Comparison of ENCODE assay signal across 15 cellular contexts in genomic region chr13:109782823-109783411, GRCh38. TPM values are rescaled to one million over a fixed set of nuclear protein-coding genes. Genes with fewer than 3 reads are reported as not detected.
A peak's percentile ranks its signal among the peaks of the same experiment; 100 is the strongest.
DNase-seq lines count a peak whose midpoint lies in the region; ATAC-seq, FAIRE-seq and TF ChIP-seq lines count a peak whose summit lies in the region.
"Had no signal": no experiment of that assay in that cellular context is flagged by ENCODE, and none has a peak within 500 bp of the region (broad histone marks: within the 10 kb centered on the region; RNA-seq: fewer than 3 reads in every experiment).

No MANE protein-coding gene starts in this region.

- H3K27me3 Mint-ChIP-seq in T-cell = no peaks in the 10 kb centered on the region
- no peaks in the 10 kb centered on the region for H3K27me3 Mint-ChIP-seq in activated CD4-positive, alpha-beta memory T cell treated with anti-CD3 and anti-CD28 coated beads, Interleukin-2, amount 10 ng/mL, durations not matched to agents 7 days and 5 days

- intact Hi-C loops in heart right ventricle (cut with DNase I) (loop anchor here (5.0 to 10.0 kb wide), 10 partner anchors 82 to 821 kb away; no protein-coding TSS in a partner anchor), left ventricle myocardium superior (cut with micrococcal nuclease) (loop anchor here (10.0 kb wide), 1 partner anchor 818 kb away; no protein-coding TSS in a partner anchor)

- H3K9me3 ChIP-seq in heart right ventricle = no peaks in the 10 kb centered on the region
- no peaks in the 10 kb centered on the region for H3K9me3 ChIP-seq in thoracic aorta
- H3K9me3 ChIP-seq: pancreas had no signal

- CTCF ChIA-PET in T-cell (lab: Charles Lee) = no interaction called here
- CTCF ChIA-PET in activated CD4-positive, alpha-beta memory T cell treated with anti-CD3 and anti-CD28 coated beads, Interleukin-2, amount 10 ng/mL, durations not matched to agents 7 days and 5 days (lab: Charles Lee) = interaction anchor here (0.8 kb wide), 1 partner anchor 51 kb away, joined by 3 read pairs; no protein-coding TSS in a partner anchor

- ATAC-seq in heart right ventricle (no peak), left ventricle myocardium superior (no peak), T-cell (replicated peaks in 1 of 4) (no peak), thoracic aorta (ENCODE audit: insufficient number of reproducible peaks, low FRiP score, low read depth) (no peak)
- ATAC-seq: pancreas had no signal

- H3K4me3 ChIP-seq in heart right ventricle = peak overlapping the region in 6 of 10 donors; percentile 54 to 70 (median 58)
- H3K4me3 ChIP-seq in kidney epithelial cell (ENCODE audit: low read depth, low read length) = peak overlapping the region; percentile 27
- H3K4me3 ChIP-seq in thoracic aorta = peak overlapping the region; percentile 80

- TF ChIP-seq CTCF in heart right ventricle (IDR thresholded peaks at IDR 0.05) = no peak
- no peak for TF ChIP-seq CTCF in kidney epithelial cell (IDR thresholded peaks at IDR 0.05; ENCODE audit: insufficient read depth, low read length, poor library complexity, severe bottlenecking)
- TF ChIP-seq CTCF in thoracic aorta (IDR thresholded peaks at IDR 0.05) = no peak
- TF ChIP-seq CTCF in D721Med (IDR thresholded peaks at IDR 0.05; ENCODE audit: insufficient read depth, missing control alignments) = no peak

- POLR2A ChIA-PET in T-cell (lab: Charles Lee) = no interaction called here
- POLR2A ChIA-PET in activated CD4-positive, alpha-beta memory T cell treated with anti-CD3 and anti-CD28 coated beads, Interleukin-2, amount 10 ng/mL, durations not matched to agents 7 days and 5 days (lab: Charles Lee) = no interaction called here

- peaks cover 0 to 35% (median 16%) of the 10 kb centered on the region in 9 donors for H3K36me3 ChIP-seq in heart right ventricle
- H3K36me3 ChIP-seq in kidney epithelial cell (ENCODE audit: control insufficient read depth, insufficient read depth, low read length) = no peaks in the 10 kb centered on the region
- peaks cover 35% of the 10 kb centered on the region for H3K36me3 ChIP-seq in thoracic aorta

- DNase-seq in heart right ventricle (no peak), left ventricle myocardium superior (no peak), T-cell (no peak), kidney epithelial cell (ENCODE audit: low read depth) (no peak), thoracic aorta (ENCODE audit: low spot score) (no peak), D721Med (ENCODE audit: insufficient read length, low spot score) (no peak), NCI-H1417 treated with DMSO at 0.1 percent for 48 hours (lab: John Stamatoyannopoulos, UW) (no peak)
- no peak for DNase-seq in activated CD4-positive, alpha-beta memory T cell treated with anti-CD3 and anti-CD28 coated beads, Interleukin-2, amount 10 ng/mL, durations not matched to agents 7 days and 5 days
- DNase-seq: activated CD4-positive, alpha-beta T cell treated with anti-CD3 and anti-CD28 coated beads for 48 hours; caudate nucleus; hypothalamus; stimulated activated CD4-positive, alpha-beta T cell treated with anti-CD3 and anti-CD28 coated beads, Interleukin-15, amount 100 ng/mL, for 24 hours had no signal

- no peak overlapping the region for H3K27ac Mint-ChIP-seq in T-cell
- no peak overlapping the region for H3K27ac Mint-ChIP-seq in activated CD4-positive, alpha-beta memory T cell treated with anti-CD3 and anti-CD28 coated beads, Interleukin-2, amount 10 ng/mL, durations not matched to agents 7 days and 5 days
- H3K27ac Mint-ChIP-seq: H9 had no signal

- 97 to 98% methylated on average over 68 to 70 of the region's 70 CpGs for WGBS in heart right ventricle, 2 donors

- FAIRE-seq in D721Med (lab: Jason Lieb, UNC) = no peak
- FAIRE-seq: G401.6, pancreas had no signal

- peaks cover 7% of the 10 kb centered on the region for H3K36me3 Mint-ChIP-seq in T-cell
- peaks cover 17% of the 10 kb centered on the region for H3K36me3 Mint-ChIP-seq in activated CD4-positive, alpha-beta memory T cell treated with anti-CD3 and anti-CD28 coated beads, Interleukin-2, amount 10 ng/mL, durations not matched to agents 7 days and 5 days (ENCODE audit: low read depth)

- peak overlapping the region; percentile 43 to 62 (median 53) for H3K4me3 Mint-ChIP-seq in T-cell
- no peak overlapping the region for H3K4me3 Mint-ChIP-seq in activated CD4-positive, alpha-beta memory T cell treated with anti-CD3 and anti-CD28 coated beads, Interleukin-2, amount 10 ng/mL, durations not matched to agents 7 days and 5 days

- H3K27ac ChIP-seq in heart right ventricle = no peak overlapping the region
- no peak overlapping the region for H3K27ac ChIP-seq in thoracic aorta
- H3K27ac ChIP-seq: pancreas had no signal

- H3K9me3 Mint-ChIP-seq in T-cell = no peaks in the 10 kb centered on the region
- no peaks in the 10 kb centered on the region for H3K9me3 Mint-ChIP-seq in activated CD4-positive, alpha-beta memory T cell treated with anti-CD3 and anti-CD28 coated beads, Interleukin-2, amount 10 ng/mL, durations not matched to agents 7 days and 5 days
- H3K9me3 Mint-ChIP-seq: H9 had no signal

- H3K4me1 Mint-ChIP-seq in T-cell = peaks cover 38 to 41% (median 40%) of the 10 kb centered on the region in 3 donors
- H3K4me1 Mint-ChIP-seq in activated CD4-positive, alpha-beta memory T cell treated with anti-CD3 and anti-CD28 coated beads, Interleukin-2, amount 10 ng/mL, durations not matched to agents 7 days and 5 days = peaks cover 40% of the 10 kb centered on the region

- H3K27me3 ChIP-seq in heart right ventricle (peaks cover 0 to 19% (median 5%) of the 10 kb centered on the region in 7 donors), kidney epithelial cell (ENCODE audit: control insufficient read depth, insufficient read depth, low read length) (no peaks in the 10 kb centered on the region), thoracic aorta (replicated peaks; ENCODE audit: insufficient read depth) (no peaks in the 10 kb centered on the region)
- H3K27me3 ChIP-seq: pancreas had no signal

- peaks cover 4 to 65% (median 59%) of the 10 kb centered on the region in 9 donors for H3K4me1 ChIP-seq in heart right ventricle
- peaks cover 28 to 43% of the 10 kb centered on the region in 2 donors for H3K4me1 ChIP-seq in thoracic aorta (ENCODE audit: control insufficient read depth in 1 of 2, low read depth in 2 of 2)

RNA-seq across cellular contexts. Expression of gene IRS2, which starts 3.5 kb away (rescaled TPM):
- total RNA-seq in heart right ventricle = 10 to 100 TPM; 10.2 to 49.3 (median 13.7) TPM
- 10 to 100 TPM in 1 of 2 donors, 1 to 10 TPM in 1; 4.2 to 18.5 TPM for polyA plus RNA-seq in heart right ventricle
- total RNA-seq in left ventricle myocardium superior = 11.3 TPM
- 10 to 100 TPM; 22.1 to 95.7 (median 25.7) TPM for total RNA-seq in T-cell
- 27.1 and 35.7 TPM in 2 replicates for total RNA-seq in kidney epithelial cell
- 10 to 100 TPM; 47.8 to 59.8 TPM for total RNA-seq in thoracic aorta
- 1 to 10 TPM; 7.9 to 8.1 TPM for total RNA-seq in activated CD4-positive, alpha-beta memory T cell treated with anti-CD3 and anti-CD28 coated beads, Interleukin-2, amount 10 ng/mL, durations not matched to agents 7 days and 5 days

Comparison
In these comparisons a context has a peak if more than half of its experiments do, and no peak if none do; other contexts are left out.
1. H3K4me3 ChIP-seq: peak in every context shown above with its lines; median percentile 80 in thoracic aorta; 58 in heart right ventricle; 27 in kidney epithelial cell.